In genomic region chr10:111784936-111785465, GRCh38 we compare ENCODE assay signal across 13 cellular contexts.
DNase-seq lines count a peak whose midpoint lies in the region; ATAC-seq and TF ChIP-seq lines count a peak whose summit lies in the region.
"Had no signal": no experiment of that assay in that cellular context is flagged by ENCODE, and none has a peak within 500 bp of the region (broad histone marks: within the 10 kb centered on the region; RNA-seq: fewer than 3 reads in every experiment).

No MANE protein-coding gene starts in this region.

- H3K4me3 ChIP-seq in GM23338 (no peak overlapping the region), NT2/D1 (ENCODE audit: insufficient read length, low read depth) (no peak overlapping the region), right lobe of liver (no peak overlapping the region)

- 0 out of 3 replicates have a peak, but pooled peaks cover 4% of the 10 kb centered on the region for H3K36me3 Mint-ChIP-seq in GM23338 (ENCODE audit: low read depth)
- H3K36me3 Mint-ChIP-seq: CD4-positive, alpha-beta memory T cell had no signal

- H3K27ac Mint-ChIP-seq in GM23338 = no peak overlapping the region
- H3K27ac Mint-ChIP-seq: B cell; CD4-positive, alpha-beta memory T cell had no signal

- H3K27ac ChIP-seq in GM23338 (ENCODE audit: low read depth) (no peak overlapping the region), right lobe of liver (no peak overlapping the region)

- no peak overlapping the region for H2AFZ ChIP-seq in GM23338

- WGBS in right lobe of liver (ENCODE audit: insufficient coverage, low coverage, low lambda C conversion rate, missing lambda C conversion rate) = 50% methylated on average over 1 of the region's 2 CpGs

- H3K4me1 ChIP-seq in GM23338 (ENCODE audit: insufficient read depth) (peaks cover 12% of the 10 kb centered on the region), NT2/D1 (ENCODE audit: insufficient read depth, insufficient read length) (no peaks in the 10 kb centered on the region), right lobe of liver (no peaks in the 10 kb centered on the region)

- H4K20me1 ChIP-seq in GM23338 (replicated peaks; ENCODE audit: insufficient read depth) = no peaks in the 10 kb centered on the region; the same call in 1 of the 2 replicates

- DNase-seq in GM23338 (ENCODE audit: low spot score) (peak; percentile 7), NT2/D1 (ENCODE audit: low read depth, low spot score) (peak; percentile 32), cerebellum (ENCODE audit: low spot score) (peak; percentile 32), iPS-NIHi7 (ENCODE audit: extremely low spot score) (peak; percentile 10), right lobe of liver (no peak), putamen (ENCODE audit: low spot score) (no peak)
- DNase-seq: CD4-positive, alpha-beta memory T cell; DMS79; GDM1; H7 had no signal

- TF ChIP-seq POLR2A in right lobe of liver (IDR thresholded peaks at IDR 0.05) = no peak

- H3K9me3 ChIP-seq in NT2/D1 (ENCODE audit: insufficient read depth, low read length) (no peaks in the 10 kb centered on the region), right lobe of liver (no peaks in the 10 kb centered on the region)

- H3K79me2 ChIP-seq in GM23338 (replicated peaks; ENCODE audit: insufficient read depth) = no peaks in the 10 kb centered on the region

- no peak overlapping the region for H3K9ac ChIP-seq in NT2/D1 (ENCODE audit: insufficient read length, low read depth)

- ATAC-seq in GM23338 (peak; percentile 50; the same call in 2 of the 3 replicates), GM18498 (IDR thresholded peaks at IDR 0.05; ENCODE audit: unreplicated experiment) (no peak), right lobe of liver (no peak)
- ATAC-seq: HepG2 had no signal

- H3K27me3 Mint-ChIP-seq in GM23338 (ENCODE audit: insufficient read depth, low read depth, poor library complexity) = no peaks in the 10 kb centered on the region
- H3K27me3 Mint-ChIP-seq: B cell had no signal

- peaks cover 13% of the 10 kb centered on the region; the same call in 1 of the 2 replicates for H3K9me2 ChIP-seq in GM23338 (ENCODE audit: insufficient read depth)

- H3K27me3 ChIP-seq in GM23338 (ENCODE audit: insufficient read depth) (no peaks in the 10 kb centered on the region), NT2/D1 (ENCODE audit: insufficient read depth, insufficient read length) (no peaks in the 10 kb centered on the region), right lobe of liver (no peaks in the 10 kb centered on the region)

- no peaks in the 10 kb centered on the region for H3K36me3 ChIP-seq in GM23338 (ENCODE audit: insufficient read depth)
- no peaks in the 10 kb centered on the region for H3K36me3 ChIP-seq in NT2/D1 (ENCODE audit: insufficient read depth, insufficient read length, low read length)
- no peaks in the 10 kb centered on the region for H3K36me3 ChIP-seq in right lobe of liver

- 0 out of 2 replicates have a peak overlapping the region, but pooled peaks have one; percentile 40 for H3K4me2 ChIP-seq in GM23338

- no peaks in the 10 kb centered on the region for H3F3A ChIP-seq in GM23338 (replicated peaks; ENCODE audit: low read depth)

- TF ChIP-seq CTCF in GM23338 (conservative IDR thresholded peaks at IDR 0.05; ENCODE audit: low read depth in 2 of 2) (no peak), right lobe of liver (IDR thresholded peaks at IDR 0.05) (no peak)

- intact Hi-C loops in right lobe of liver (cut with DNase I) = no loop called here

- H3K4me1 Mint-ChIP-seq in GM23338 = peaks cover 17% of the 10 kb centered on the region
- H3K4me1 Mint-ChIP-seq: B cell; CD4-positive, alpha-beta memory T cell had no signal

- no peak overlapping the region for H3K4me3 Mint-ChIP-seq in GM23338
- H3K4me3 Mint-ChIP-seq: B cell; CD4-positive, alpha-beta memory T cell had no signal

- no peaks in the 10 kb centered on the region for H3K9me3 Mint-ChIP-seq in GM23338

TF ChIP-seq in GM23338, 12 proteins besides CTCF, POLR2A, EP300 and RAD21:
- TF ChIP-seq STAT1 (IDR thresholded peaks at IDR 0.05; ENCODE audit: unreplicated experiment) (no peak), ZNF462 (CRISPR knock-in tag; IDR thresholded peaks at IDR 0.05) (peak; percentile 49; the same call in 1 of the 2 replicates), ETS1 (IDR thresholded peaks at IDR 0.05) (no peak), JUNB (IDR thresholded peaks at IDR 0.05; ENCODE audit: unreplicated experiment) (no peak)
TF ChIP-seq in GM23338: peak in this region for 1.

Comparison
In these comparisons a context has a peak if more than half of its experiments do, and no peak if none do; other contexts are left out.
1. DNase-seq: peak in GM23338 (single experiment), NT2/D1 (single experiment), cerebellum (single experiment) and iPS-NIHi7 (single experiment); none in right lobe of liver (0 of 3) and putamen (single experiment).